Comparison of ENCODE assay signal across 27 cellular contexts in genomic region chr2:181515719-181516118, GRCh38.
"Had no signal": no experiment of that assay in that cellular context is flagged by ENCODE, and none has a peak within 500 bp of the region (broad histone marks: within the 10 kb centered on the region; RNA-seq: fewer than 3 reads in every experiment).

No MANE protein-coding gene starts in this region.

- H3K27ac Mint-ChIP-seq: activated T-cell treated with anti-CD3 and anti-CD28 coated beads, Interleukin-2, amount 50 U/mL, for 72 hours; T-helper 1 cell treated with Interleukin-12 subunit alpha and Interleukin-12 subunit beta and Interleukin-4 antibody, amounts not matched to agents 30 μg/mL and 1 μg/mL, for 36 hours; WTC11 had no signal

- H3K36me3 Mint-ChIP-seq: WTC11 had no signal

- H3K27me3 ChIP-seq: breast epithelium, Peyer's patch, SJCRH30 had no signal

- H3K9me3 ChIP-seq: breast epithelium, Peyer's patch, SJCRH30 had no signal

- H3K4me3 ChIP-seq: breast epithelium, Peyer's patch, SJCRH30 had no signal

- H3K9me3 Mint-ChIP-seq: activated CD4-positive, alpha-beta memory T cell treated with anti-CD3 and anti-CD28 coated beads for 36 hours; activated CD4-positive, alpha-beta T cell treated with anti-CD3 and anti-CD28 coated beads, Interleukin-2, amount 10 ng/mL, durations not matched to agents 24 days and 14 days; activated naive CD8-positive, alpha-beta T cell treated with anti-CD3 and anti-CD28 coated beads, Interleukin-2, amount 10 ng/mL, durations not matched to agents 7 days and 5 days; activated T-cell treated with anti-CD3 and anti-CD28 coated beads, Interleukin-2, amount 50 U/mL, for 72 hours; T-helper 1 cell treated with Interleukin-12 subunit alpha and Interleukin-12 subunit beta and Interleukin-4 antibody, amounts not matched to agents 30 μg/mL and 1 μg/mL, for 36 hours; WTC11 had no signal

- H3K27me3 Mint-ChIP-seq: activated CD4-positive, alpha-beta memory T cell treated with anti-CD3 and anti-CD28 coated beads for 36 hours; activated CD4-positive, alpha-beta T cell treated with anti-CD3 and anti-CD28 coated beads, Interleukin-2, amount 10 ng/mL, durations not matched to agents 24 days and 14 days; activated naive CD8-positive, alpha-beta T cell treated with anti-CD3 and anti-CD28 coated beads, Interleukin-2, amount 10 ng/mL, durations not matched to agents 7 days and 5 days had no signal

- H3K27ac ChIP-seq: breast epithelium, KMS-11, Peyer's patch, RWPE1, SJCRH30 had no signal

- H3K4me1 ChIP-seq: Peyer's patch, SJCRH30 had no signal

- ATAC-seq: activated T-cell treated with anti-CD3 and anti-CD28 coated beads, Interleukin-2, amount 50 U/mL, for 72 hours; WTC11 had no signal

- H3K4me3 Mint-ChIP-seq: activated CD4-positive, alpha-beta memory T cell treated with anti-CD3 and anti-CD28 coated beads for 36 hours; activated CD4-positive, alpha-beta T cell treated with anti-CD3 and anti-CD28 coated beads, Interleukin-2, amount 10 ng/mL, durations not matched to agents 24 days and 14 days; activated naive CD8-positive, alpha-beta T cell treated with anti-CD3 and anti-CD28 coated beads, Interleukin-2, amount 10 ng/mL, durations not matched to agents 7 days and 5 days; activated T-cell treated with anti-CD3 and anti-CD28 coated beads, Interleukin-2, amount 50 U/mL, for 72 hours; T-helper 1 cell treated with Interleukin-12 subunit alpha and Interleukin-12 subunit beta and Interleukin-4 antibody, amounts not matched to agents 30 μg/mL and 1 μg/mL, for 36 hours; WTC11 had no signal

- H3K36me3 ChIP-seq: breast epithelium, Peyer's patch had no signal

- DNase-seq: activated CD4-positive, alpha-beta memory T cell treated with anti-CD3 and anti-CD28 coated beads for 36 hours; activated CD4-positive, alpha-beta T cell treated with anti-CD3 and anti-CD28 coated beads, Interleukin-2, amount 10 ng/mL, durations not matched to agents 24 days and 14 days; activated CD4-positive, CD25-positive, alpha-beta regulatory T cell treated with anti-CD3 and anti-CD28 coated beads, Interleukin-2, amount 50 U/mL, for 72 hours; activated CD8-positive, alpha-beta memory T cell treated with anti-CD3 and anti-CD28 coated beads for 24 hours; activated naive CD8-positive, alpha-beta T cell treated with anti-CD3 and anti-CD28 coated beads, Interleukin-2, amount 10 ng/mL, durations not matched to agents 7 days and 5 days; activated T-cell treated with anti-CD3 and anti-CD28 coated beads, Interleukin-2, amount 50 U/mL, for 72 hours; aorta; caudate nucleus; MV-4-11; NCI-H1092 treated with DMSO at 0.1 percent for 48 hours; NCI-H1417 treated with DMSO at 0.1 percent for 48 hours; NCI-H1694; NCI-H2029; NCI-H2107; NCI-H2171 treated with DMSO at 0.1 percent for 48 hours; NCI-H345; NCI-H510A; NCI-H526 treated with DMSO at 0.1 percent for 48 hours; Peyer's patch; Right ventricle myocardium superior; SJCRH30; T-helper 9 cell had no signal
